Comparison of ENCODE assay signal across 8 cellular contexts in genomic region chr1:206203364-206204158, GRCh38. TPM values are rescaled to one million over a fixed set of nuclear protein-coding genes. Genes with fewer than 3 reads are reported as not detected.
DNase-seq lines count a peak whose midpoint lies in the region; ATAC-seq and TF ChIP-seq lines count a peak whose summit lies in the region.
"Not testable (repeated sequence)": the region's sequence is repeated elsewhere in the genome, so short reads cannot be mapped to it uniquely, and the experiment has no call there.

SRGAP2 (plus strand) TSS chr1:206203541; CDS start chr1:206205971, 2,430 bp downstream.

- not testable (repeated sequence) for H3K27ac ChIP-seq in iPS-18a (ENCODE audit: low read length)
- peak within 1 kb of the TSS; percentile 75 for H3K27ac ChIP-seq in upper lobe of right lung

- H3K27me3 Mint-ChIP-seq in activated CD4-positive, alpha-beta T cell treated with anti-CD3 and anti-CD28 coated beads for 36 hours, result not testable (repeated sequence)

- intact Hi-C loops in activated CD4-positive, alpha-beta T cell treated with anti-CD3 and anti-CD28 coated beads for 36 hours (cut with DNase I, micrococcal nuclease); upper lobe of right lung (cut with DNase I): not testable (repeated sequence)

- DNase-seq in NCI-H524 (lab: John Stamatoyannopoulos, UW) (peak; percentile 44 to 55), cardiac fibroblast (ENCODE audit: low read depth in 2 of 2) (peak; percentile 72 to 76), retina (peak; percentile 79), upper lobe of right lung (peak; percentile 79)
- peak; percentile 69 for DNase-seq in activated CD4-positive, alpha-beta T cell treated with anti-CD3 and anti-CD28 coated beads for 36 hours

- not testable (repeated sequence) for H3K9ac ChIP-seq in iPS-18a (ENCODE audit: low read length)

- H3K4me3 ChIP-seq in cardiac fibroblast (replicated peaks in 1 of 2; ENCODE audit: low read depth in 2 of 2, low read length in 2 of 2), result peak within 1 kb of the TSS; percentile 51 to 52
- peak within 1 kb of the TSS; percentile 33 for H3K4me3 ChIP-seq in iPS-18a (ENCODE audit: low read length)
- peak within 1 kb of the TSS; percentile 59 for H3K4me3 ChIP-seq in upper lobe of right lung

- not testable (repeated sequence) for H3K36me3 ChIP-seq in iPS-18a (ENCODE audit: control insufficient read depth, low read depth, low read length); upper lobe of right lung

- not testable (repeated sequence) for H3K9me3 ChIP-seq in iPS-18a (ENCODE audit: control insufficient read depth, low read depth, low read length); upper lobe of right lung

- not testable (repeated sequence) for H3K9me3 Mint-ChIP-seq in activated CD4-positive, alpha-beta T cell treated with anti-CD3 and anti-CD28 coated beads for 36 hours (ENCODE audit: low read depth)

- TF ChIP-seq CTCF in cardiac fibroblast (IDR thresholded peaks at IDR 0.05; ENCODE audit: low read depth, low read length); upper lobe of right lung (IDR thresholded peaks at IDR 0.05): not testable (repeated sequence)

- H3K4me3 Mint-ChIP-seq in activated CD4-positive, alpha-beta T cell treated with anti-CD3 and anti-CD28 coated beads for 36 hours, result peak within 1 kb of the TSS; percentile 75

- ATAC-seq in GM18873 (IDR thresholded peaks at IDR 0.05; ENCODE audit: low FRiP score, unreplicated experiment), result peak; percentile 0
- ATAC-seq in HG03354 (IDR thresholded peaks at IDR 0.05; ENCODE audit: poor library complexity, severe bottlenecking, unreplicated experiment), result peak; percentile 7
- ATAC-seq in activated CD4-positive, alpha-beta T cell treated with anti-CD3 and anti-CD28 coated beads for 36 hours, result peak; percentile 6
- peak; percentile 33 for ATAC-seq in upper lobe of right lung

- H3K27ac Mint-ChIP-seq in activated CD4-positive, alpha-beta T cell treated with anti-CD3 and anti-CD28 coated beads for 36 hours, result peak within 1 kb of the TSS; percentile 23

- POLR2A ChIA-PET in activated CD4-positive, alpha-beta T cell treated with anti-CD3 and anti-CD28 coated beads for 36 hours (lab: Charles Lee), result not testable (repeated sequence)

- H3K4me1 ChIP-seq in iPS-18a (ENCODE audit: control insufficient read depth, low read depth, low read length); upper lobe of right lung: not testable (repeated sequence)

- not testable (repeated sequence) for H3K27me3 ChIP-seq in iPS-18a (ENCODE audit: control insufficient read depth, insufficient read depth, low read length); upper lobe of right lung

- CTCF ChIA-PET in activated CD4-positive, alpha-beta T cell treated with anti-CD3 and anti-CD28 coated beads for 36 hours (lab: Charles Lee), result not testable (repeated sequence)

- H3K36me3 Mint-ChIP-seq in activated CD4-positive, alpha-beta T cell treated with anti-CD3 and anti-CD28 coated beads for 36 hours (ENCODE audit: low read depth), result not testable (repeated sequence)

- not testable (repeated sequence) for H3K4me1 Mint-ChIP-seq in activated CD4-positive, alpha-beta T cell treated with anti-CD3 and anti-CD28 coated beads for 36 hours

RNA-seq across cellular contexts. Expression of gene SRGAP2, which starts in this region (rescaled TPM):
- 10 to 100 TPM; 42.1 to 69.0 TPM for total RNA-seq in activated CD4-positive, alpha-beta T cell treated with anti-CD3 and anti-CD28 coated beads for 36 hours
- 77.1 TPM for total RNA-seq in upper lobe of right lung
